ENCODE assay signal across 1 cellular context in genomic region chr6:15950962-15951569, GRCh38.
TF ChIP-seq lines count a peak whose summit lies in the region.

No MANE protein-coding gene starts in this region.

TF ChIP-seq in H1, 55 proteins besides CTCF, POLR2A, EP300 and RAD21 (continued from another document):
- TF ChIP-seq CHD7 (IDR thresholded peaks at IDR 0.05; ENCODE audit: insufficient replicate concordance, low read length): no peak
- TF ChIP-seq RBBP5 (IDR thresholded peaks at IDR 0.05; ENCODE audit: borderline replicate concordance, low read depth, low read length): no peak
